In the genomic region with DNA sequence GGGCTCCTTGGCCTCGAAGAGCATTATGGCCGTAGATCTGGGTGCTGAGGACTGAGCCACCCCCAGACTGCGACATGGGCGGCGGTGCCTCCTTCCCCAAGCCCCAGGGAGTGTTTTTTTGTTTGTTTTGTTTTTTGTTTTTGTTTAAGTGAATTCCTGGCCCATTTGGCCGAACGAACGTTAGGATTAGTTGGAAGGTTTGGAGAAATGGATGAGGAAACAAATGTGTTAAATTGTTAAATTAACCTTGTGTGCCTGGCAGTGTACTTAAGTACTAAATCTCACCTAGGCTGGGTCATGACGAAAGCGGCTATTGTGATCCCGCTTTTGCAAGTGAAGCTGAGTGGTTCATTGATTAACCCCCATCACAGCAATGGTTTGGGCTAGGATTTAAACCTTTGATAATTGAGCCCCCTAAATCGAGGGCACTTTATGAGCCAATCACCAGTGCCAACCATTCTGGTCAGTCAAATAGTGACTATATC, we compare ENCODE assay signal across 8 cellular contexts. TPM values are rescaled to one million over a fixed set of nuclear protein-coding genes. Genes with fewer than 3 reads are reported as not detected.
DNase-seq lines count a peak whose midpoint lies in the region; ATAC-seq and TF ChIP-seq lines count a peak whose summit lies in the region.

No MANE protein-coding gene starts in this region.

- H3K27me3 ChIP-seq in OCI-LY3 (ENCODE audit: low read depth, low read length) = no peaks in the 10 kb centered on the region

- H3K9ac ChIP-seq in OCI-LY3 (ENCODE audit: low read length) = peak overlapping the region; percentile 90

- DNase-seq in renal cortical epithelial cell (ENCODE audit: low read depth) (peak; percentile 56), GM10248 (ENCODE audit: extremely low spot score) (no peak), NCI-H1436 treated with DMSO at 0.1 percent for 48 hours (lab: John Stamatoyannopoulos, UW) (no peak)

- peak overlapping the region; percentile 90 for H3K4me2 ChIP-seq in OCI-LY3 (ENCODE audit: low read length)

- peak overlapping the region; percentile 53 for H3K27ac ChIP-seq in OCI-LY3 (ENCODE audit: low read length)

- H3K4me1 ChIP-seq in OCI-LY3 (ENCODE audit: low read length) = peaks cover 10% of the 10 kb centered on the region

- POLR2A ChIA-PET in GM10248 (lab: Yijun Ruan, JAX) = no interaction called here

- no peak for TF ChIP-seq CTCF in OCI-LY3 (IDR thresholded peaks at IDR 0.05; ENCODE audit: low read depth, low read length)
- no peak for TF ChIP-seq CTCF in GM10248 (IDR thresholded peaks at IDR 0.05; ENCODE audit: control extremely low read depth, extremely low read depth, low read depth, missing control alignments)

- H3K9me3 ChIP-seq in OCI-LY3 (ENCODE audit: insufficient read depth, low read length) = no peaks in the 10 kb centered on the region

- H4K20me1 ChIP-seq in OCI-LY3 (ENCODE audit: insufficient read depth, low read length) = no peaks in the 10 kb centered on the region

- CTCF ChIA-PET in GM10248 (lab: Yijun Ruan, JAX) = interaction anchor here (1.0 to 1.7 kb wide), 3 partner anchors 10 kb away, joined by 3 to 8 read pairs (median 6); no protein-coding TSS in a partner anchor

- peaks cover 2% of the 10 kb centered on the region for H3K36me3 ChIP-seq in OCI-LY3 (replicated peaks; ENCODE audit: low read depth, low read length)

- H3K4me3 ChIP-seq in OCI-LY3 (ENCODE audit: low read length) = peak overlapping the region; percentile 81

- peak overlapping the region; percentile 86 for H2AFZ ChIP-seq in OCI-LY3 (ENCODE audit: low read depth, low read length)

- H3K79me2 ChIP-seq in OCI-LY3 (ENCODE audit: low read length) = peaks cover 12% of the 10 kb centered on the region; the same call in 1 of the 2 replicates

- ATAC-seq in GM18868 (IDR thresholded peaks at IDR 0.05; ENCODE audit: unreplicated experiment) = peak; percentile 32
- peak; percentile 53 for ATAC-seq in esophagus mucosa
- ATAC-seq in HG02571 (IDR thresholded peaks at IDR 0.05; ENCODE audit: unreplicated experiment) = no peak
- no peak for ATAC-seq in HG02870 (IDR thresholded peaks at IDR 0.05; ENCODE audit: unreplicated experiment)

RNA-seq across cellular contexts. Expression of gene HNRNPK, which starts 22.9 kb away (rescaled TPM):
- total RNA-seq in esophagus mucosa = 349 TPM
- 691 and 752 TPM in 2 replicates for total RNA-seq in renal cortical epithelial cell

RNA-seq across cellular contexts. Expression of gene RMI1, which starts 23.5 kb away (rescaled TPM):
- 6.7 TPM for total RNA-seq in esophagus mucosa
- 5.2 and 11.6 TPM in 2 replicates for total RNA-seq in renal cortical epithelial cell

RNA-seq across cellular contexts. Expression of gene KIF27, which starts 35.8 kb away (rescaled TPM):
- 2.5 TPM for total RNA-seq in esophagus mucosa
- 4.3 and 13.3 TPM in 2 replicates for total RNA-seq in renal cortical epithelial cell

Comparison
In these comparisons a context has a peak if more than half of its experiments do, and no peak if none do; other contexts are left out.
1. ATAC-seq: peak in GM18868 (single experiment) and esophagus mucosa (single experiment); none in HG02571 (single experiment) and HG02870 (single experiment).